Comparison of ENCODE assay signal across 13 cellular contexts in genomic region chr6:5968817-5969726, GRCh38. TPM values are rescaled to one million over a fixed set of nuclear protein-coding genes. Genes with fewer than 3 reads are reported as not detected.
DNase-seq lines count a peak whose midpoint lies in the region; ATAC-seq, FAIRE-seq and TF ChIP-seq lines count a peak whose summit lies in the region.
"Had no signal": no experiment of that assay in that cellular context is flagged by ENCODE, and none has a peak within 500 bp of the region (broad histone marks: within the 10 kb centered on the region; RNA-seq: fewer than 3 reads in every experiment).

No MANE protein-coding gene starts in this region.

- in situ Hi-C loops in astrocyte of the spinal cord (cut with HindIII; ENCODE audit: low sequenced_read_pairs) = no loop called here

- peak; percentile 7 for DNase-seq in CD1c-positive myeloid dendritic cell (ENCODE audit: extremely low spot score)
- DNase-seq in M059J (ENCODE audit: low read depth) = peak; percentile 97
- peak; percentile 46 for DNase-seq in astrocyte of the spinal cord (ENCODE audit: low read depth, low spot score)
- peak; percentile 49 for DNase-seq in lung (ENCODE audit: low spot score)
- DNase-seq in D341Med (ENCODE audit: low spot score) = no peak
- DNase-seq in HTR-8/SVneo (ENCODE audit: insufficient read length, low spot score) = no peak
- no peak for DNase-seq in HuH-7 (ENCODE audit: low spot score)
- no peak for DNase-seq in BE2C
- DNase-seq: NCI-H226, trophoblast cell had no signal

- peak; percentile 62 for ATAC-seq in lung (ENCODE audit: insufficient read depth, low FRiP score)

- peak overlapping the region in 1 of 2 donors; percentile 57 for H3K27ac ChIP-seq in lung (ENCODE audit: low read depth in 1 of 2, low read length in 1 of 2)
- H3K27ac ChIP-seq: dorsolateral prefrontal cortex had no signal

- H3K9me3 ChIP-seq in lung (ENCODE audit: control insufficient read depth in 2 of 2, insufficient read depth in 1 of 2, low read length in 1 of 2) = no peaks in the 10 kb centered on the region
- H3K9me3 ChIP-seq in BE2C = no peaks in the 10 kb centered on the region

- H3K27me3 ChIP-seq in lung (ENCODE audit: control insufficient read depth, insufficient read depth) (no peaks in the 10 kb centered on the region), BE2C (no peaks in the 10 kb centered on the region)

- 32 to 34% methylated on average over 11 of the region's 11 CpGs for WGBS in lung, 2 donors

- no peak for FAIRE-seq in HTR-8/SVneo (lab: Jason Lieb, UNC)
- FAIRE-seq: GM19239, keratinocyte had no signal

- H3K4me1 ChIP-seq in lung (ENCODE audit: control insufficient read depth in 2 of 2, insufficient read depth in 2 of 2, low read length in 2 of 2) = peaks cover 0 to 4% of the 10 kb centered on the region in 2 donors
- H3K4me1 ChIP-seq in BE2C = no peaks in the 10 kb centered on the region

- no peak overlapping the region for H3K4me3 ChIP-seq in astrocyte of the spinal cord (ENCODE audit: low read depth, low read length)
- H3K4me3 ChIP-seq in lung = no peak overlapping the region
- no peak overlapping the region for H3K4me3 ChIP-seq in BE2C (ENCODE audit: low read depth, low read length)
- H3K4me3 ChIP-seq: dorsolateral prefrontal cortex had no signal

- TF ChIP-seq CTCF in astrocyte of the spinal cord (IDR thresholded peaks at IDR 0.05; ENCODE audit: low read depth, low read length) (no peak), lung (IDR thresholded peaks at IDR 0.05; ENCODE audit: control extremely low read depth, extremely low read depth) (no peak), BE2C (IDR thresholded peaks at IDR 0.05; ENCODE audit: low read depth, low read length) (no peak)

- H3K36me3 ChIP-seq in lung (ENCODE audit: control insufficient read depth in 2 of 2, insufficient read depth in 2 of 2, low read length in 2 of 2) = no peaks in the 10 kb centered on the region
- no peaks in the 10 kb centered on the region for H3K36me3 ChIP-seq in BE2C

RNA-seq across cellular contexts. Expression of gene NRN1, which starts 37.7 kb away (rescaled TPM):
- 105 and 115 TPM in 2 replicates for total RNA-seq in M059J (2014; rRNA removed; shearing (Covaris generic))
- total RNA-seq in lung = 10 to 100 TPM in 1 of 2 donors, 1 to 10 TPM in 1; 9.4 to 10.8 TPM
- 10 to 100 TPM in 1 of 2 donors, 1 to 10 TPM in 1; 8.4 to 12.1 TPM for polyA plus RNA-seq in lung
- 0.36 TPM for polyA plus RNA-seq in BE2C (2012; ENCODE audit: insufficient read depth, insufficient read length, low read depth)

Comparison
In these comparisons a context has a peak if more than half of its experiments do, and no peak if none do; other contexts are left out.
1. DNase-seq: peak in CD1c-positive myeloid dendritic cell (single experiment), M059J (single experiment), astrocyte of the spinal cord (single experiment) and lung (single experiment); none in D341Med (single experiment), HTR-8/SVneo (single experiment), HuH-7 (single experiment) and BE2C (single experiment).